Comparison of ENCODE assay signal across 1 cellular context in genomic region chr17:72591500-72592241, GRCh38.
TF ChIP-seq lines count a peak whose summit lies in the region.

No MANE protein-coding gene starts in this region.

TF ChIP-seq in IMR-90, 13 proteins besides CTCF, POLR2A, EP300 and RAD21:
- TF ChIP-seq SMC3 (IDR thresholded peaks at IDR 0.05; ENCODE audit: low read depth, low read length): no peak
- TF ChIP-seq NFE2L2 (IDR thresholded peaks at IDR 0.05; ENCODE audit: low read depth, low read length): no peak
- no peak for TF ChIP-seq FOS (IDR thresholded peaks at IDR 0.05; ENCODE audit: low read depth, low read length)
- no peak for TF ChIP-seq RFX5 (IDR thresholded peaks at IDR 0.05; ENCODE audit: low read depth, low read length)
- TF ChIP-seq USF2 (IDR thresholded peaks at IDR 0.05; ENCODE audit: low read depth, low read length): no peak
- TF ChIP-seq CEBPB (IDR thresholded peaks at IDR 0.05; ENCODE audit: low read depth, low read length): no peak
- no peak for TF ChIP-seq RCOR1 (IDR thresholded peaks at IDR 0.05; ENCODE audit: insufficient replicate concordance, low read length)
- no peak for TF ChIP-seq BHLHE40 (IDR thresholded peaks at IDR 0.05; ENCODE audit: low read depth, low read length)
- TF ChIP-seq MXI1 (IDR thresholded peaks at IDR 0.05; ENCODE audit: borderline replicate concordance, low read depth, low read length): no peak
- no peak for TF ChIP-seq ELK1 (IDR thresholded peaks at IDR 0.05; ENCODE audit: borderline replicate concordance, low read depth, low read length)
- no peak for TF ChIP-seq CHD1 (IDR thresholded peaks at IDR 0.05; ENCODE audit: low read depth, low read length)
- TF ChIP-seq MAFK (IDR thresholded peaks at IDR 0.05; ENCODE audit: low read depth, low read length): no peak
- no peak; the same call in 1 of the 2 replicates for TF ChIP-seq MAZ (IDR thresholded peaks at IDR 0.05; ENCODE audit: borderline replicate concordance, low read depth, low read length)
